In genomic region chr17:77501101-77501566, GRCh38 we compare ENCODE assay signal across 8 cellular contexts.
A peak's percentile ranks its signal among the peaks of the same experiment; 100 is the strongest.
DNase-seq lines count a peak whose midpoint lies in the region; ATAC-seq and TF ChIP-seq lines count a peak whose summit lies in the region.

No MANE protein-coding gene starts in this region.

- no peak for ATAC-seq in foreskin keratinocyte
- no peak for ATAC-seq in HG03565 (IDR thresholded peaks at IDR 0.05; ENCODE audit: unreplicated experiment)
- ATAC-seq in HG03520 (IDR thresholded peaks at IDR 0.05; ENCODE audit: unreplicated experiment): no peak

- in situ Hi-C loops in ACHN (cut with HindIII; ENCODE audit: low pct_ligation_motif_present, low pct_unique_long_range_greater_than_20kb, low sequenced_read_pairs): no loop called here

- TF ChIP-seq CTCF in GM12874 (IDR thresholded peaks at IDR 0.05; ENCODE audit: insufficient read depth, low read depth, low read length) (peak; percentile 53), VCaP (conservative IDR thresholded peaks at IDR 0.05) (peak; percentile 69), foreskin keratinocyte (conservative IDR thresholded peaks at IDR 0.05) (peak; percentile 54)

- DNase-seq in ACHN (peak; percentile 35), foreskin keratinocyte (no peak), NCI-H1417 (lab: John Stamatoyannopoulos, UW) (no peak), dedifferentiated amniotic fluid mesenchymal stem cell (ENCODE audit: extremely low spot score) (no peak)

- no peaks in the 10 kb centered on the region for H3K4me1 ChIP-seq in foreskin keratinocyte

- H3K27ac ChIP-seq in VCaP (no peak overlapping the region), foreskin keratinocyte (no peak overlapping the region)

- no peaks in the 10 kb centered on the region for H3K27me3 ChIP-seq in foreskin keratinocyte
